Comparison of ENCODE assay signal across 9 cellular contexts in the genomic region with DNA sequence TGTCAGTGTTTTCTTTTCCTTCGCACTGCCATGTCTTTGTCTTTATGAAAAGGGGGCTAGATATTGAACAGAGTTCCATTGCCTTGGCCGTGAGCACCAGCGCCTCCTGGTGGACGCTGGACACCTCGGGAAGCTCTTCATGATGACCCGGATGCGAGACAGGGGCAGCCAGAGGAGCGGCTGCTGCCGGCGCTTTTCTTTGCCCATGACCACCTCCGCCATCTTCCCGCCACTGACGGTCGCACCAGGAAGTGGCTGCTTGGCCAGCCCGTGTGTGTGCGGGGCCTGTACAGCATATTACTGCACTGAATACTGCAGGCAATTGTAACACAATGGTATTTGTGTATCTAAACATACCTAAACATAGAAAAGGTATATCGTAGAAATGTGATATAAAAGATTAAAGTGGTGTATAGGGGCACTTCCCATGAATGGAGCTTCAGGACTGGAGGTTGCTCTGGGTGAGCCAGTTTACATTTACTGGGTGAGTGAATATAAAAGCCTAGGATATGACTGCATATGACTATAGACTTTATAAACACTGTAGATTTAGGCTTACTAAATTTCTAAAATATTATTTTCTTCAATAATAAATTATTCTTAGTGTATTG. TPM values are rescaled to one million over a fixed set of nuclear protein-coding genes. Genes with fewer than 3 reads are reported as not detected.
DNase-seq lines count a peak whose midpoint lies in the region; ATAC-seq, FAIRE-seq and TF ChIP-seq lines count a peak whose summit lies in the region.
"Had no signal": no experiment of that assay in that cellular context is flagged by ENCODE, and none has a peak within 500 bp of the region (broad histone marks: within the 10 kb centered on the region; RNA-seq: fewer than 3 reads in every experiment).

No MANE protein-coding gene starts in this region.

- BruUV-seq in HepG2 (replicated peaks; lab: Mats Ljungman, UMichigan), result no TSS peak

- no peak overlapping the region for H4K8ac ChIP-seq in mesenchymal stem cell (ENCODE audit: low read length)

- no peaks in the 10 kb centered on the region for H3K79me1 ChIP-seq in mesenchymal stem cell (replicated peaks; ENCODE audit: low read length, poor library complexity, severe bottlenecking)

- TF ChIP-seq EP300 in HepG2 (IDR thresholded peaks at IDR 0.05; ENCODE audit: low read depth in 2 of 2, low read length in 2 of 2) (no peak), HepG2 (CRISPR knock-in tag; IDR thresholded peaks at IDR 0.05; ENCODE audit: borderline replicate concordance) (no peak)

- WGBS in HepG2 (ENCODE audit: low lambda C conversion rate), result 27% methylated on average over 14 of the region's 17 CpGs
- WGBS in mesenchymal stem cell, result 52% methylated on average over 13 of the region's 17 CpGs

- H3K4ac ChIP-seq in mesenchymal stem cell (ENCODE audit: low read depth in 1 of 2, low read length in 2 of 2), result no peak overlapping the region

- H3K23ac ChIP-seq in mesenchymal stem cell (ENCODE audit: low read length in 2 of 2), result no peak overlapping the region

- TF ChIP-seq POLR2A in HepG2 (IDR thresholded peaks at IDR 0.05; ENCODE audit: insufficient read depth in 1 of 2, low read depth in 2 of 2, low read length in 2 of 2), result no peak

- H2AFZ ChIP-seq in HepG2 (ENCODE audit: low read length) (no peak overlapping the region), mesenchymal stem cell (ENCODE audit: low read depth, low read length) (no peak overlapping the region)

- no peak overlapping the region for H3K4me3 ChIP-seq in H7 (ENCODE audit: insufficient read depth, low read depth, low read length)
- H3K4me3 ChIP-seq in HepG2 (replicated peaks in 1 of 3; ENCODE audit: insufficient read depth in 1 of 3, low read depth in 2 of 3, low read length in 3 of 3), result no peak overlapping the region
- no peak overlapping the region for H3K4me3 ChIP-seq in tibial artery
- no peak overlapping the region for H3K4me3 ChIP-seq in mesenchymal stem cell (ENCODE audit: insufficient read depth in 1 of 2, low read depth in 1 of 2, low read length in 2 of 2)
- H3K4me3 ChIP-seq: SJSA1 had no signal

- no peak overlapping the region for H2BK15ac ChIP-seq in mesenchymal stem cell (ENCODE audit: low read depth, poor library complexity, severe bottlenecking)

- POLR2A ChIA-PET in HepG2 (lab: Yijun Ruan, JAX), result no interaction called here

- no peak overlapping the region for H2BK12ac ChIP-seq in mesenchymal stem cell (ENCODE audit: low read length in 2 of 2)

- H2AK5ac ChIP-seq in mesenchymal stem cell (ENCODE audit: low read length, severe bottlenecking), result no peak overlapping the region

- H3K27me3 ChIP-seq in H7 (ENCODE audit: control insufficient read depth, insufficient read depth, low read length) (no peaks in the 10 kb centered on the region), HepG2 (ENCODE audit: control insufficient read depth in 1 of 2, insufficient read depth in 2 of 2, low read length in 2 of 2) (no peaks in the 10 kb centered on the region; a peak in 1 of 5 replicates), tibial artery (no peaks in the 10 kb centered on the region), mesenchymal stem cell (ENCODE audit: control insufficient read depth in 1 of 2, insufficient read depth in 1 of 2, low read length in 2 of 2) (no peaks in the 10 kb centered on the region)

- H3K9ac ChIP-seq in ES-I3 (ENCODE audit: low read depth, low read length) (0 out of 2 replicates have a peak overlapping the region, but pooled peaks have one; percentile 18), HepG2 (ENCODE audit: insufficient read depth, low read depth, low read length) (no peak overlapping the region), mesenchymal stem cell (ENCODE audit: low read length) (no peak overlapping the region)

- no peak for FAIRE-seq in HepG2 (lab: Jason Lieb, UNC)

- intact Hi-C loops in HepG2 (cut with micrococcal nuclease; ENCODE audit: unreplicated experiment) (loop anchor here (1.0 to 10.0 kb wide), 2 partner anchors 230 to 729 kb away; a partner anchor contains a TSS), tibial artery (cut with DNase I; ENCODE audit: low total_unique reads) (no loop called here)

- no peaks in the 10 kb centered on the region for H4K20me1 ChIP-seq in HepG2 (ENCODE audit: insufficient read depth, low read length)

- H3K4me2 ChIP-seq in HepG2 (ENCODE audit: low read depth, low read length), result peak overlapping the region; percentile 29; the same call in 1 of the 2 replicates
- H3K4me2 ChIP-seq in mesenchymal stem cell (ENCODE audit: low read length, poor library complexity, severe bottlenecking), result no peak overlapping the region

- TF ChIP-seq CTCF in HepG2 (CRISPR knock-in tag; IDR thresholded peaks at IDR 0.05) (peak; percentile 70), tibial artery (IDR thresholded peaks at IDR 0.05) (peak in 1 of 2 experiments; percentile 20)

- no peak overlapping the region for H2BK120ac ChIP-seq in mesenchymal stem cell (ENCODE audit: low read depth, low read length)

- peak; percentile 69 for DNase-seq in H7
- peak; percentile 74 for DNase-seq in SK-MEL-5 (ENCODE audit: low read depth, low spot score)
- DNase-seq in HepG2 (ENCODE audit: low spot score), result peak; percentile 24
- DNase-seq in tibial artery, result no peak
- DNase-seq in cerebellum (ENCODE audit: low spot score), result no peak
- DNase-seq in NK-92 (lab: John Stamatoyannopoulos, UW; ENCODE audit: unreplicated experiment), result no peak
- DNase-seq in mesenchymal stem cell, result no peak

- TF ChIP-seq RAD21 in HepG2 (CRISPR knock-in tag; IDR thresholded peaks at IDR 0.05), result no peak

- no peak overlapping the region for H3K18ac ChIP-seq in mesenchymal stem cell (ENCODE audit: low read depth in 1 of 2, low read length in 2 of 2)

- ATAC-seq in HepG2, result peak; percentile 94

- CTCF ChIA-PET in HepG2 (lab: Yijun Ruan, JAX; ENCODE audit: low intra/inter-chr PET ratio, low total read pairs), result no interaction called here

- no peak overlapping the region for H3K14ac ChIP-seq in mesenchymal stem cell (ENCODE audit: low read length in 2 of 2)

- H3K79me2 ChIP-seq in HepG2 (ENCODE audit: insufficient read depth, low read length), result no peaks in the 10 kb centered on the region

- no peak overlapping the region for H2BK5ac ChIP-seq in mesenchymal stem cell (ENCODE audit: low read depth, low read length, poor library complexity, severe bottlenecking)

- no peak overlapping the region for H4K91ac ChIP-seq in mesenchymal stem cell (ENCODE audit: low read length)

- no peaks in the 10 kb centered on the region for H3K36me3 ChIP-seq in ES-I3 (ENCODE audit: insufficient read depth, low read length)
- no peaks in the 10 kb centered on the region for H3K36me3 ChIP-seq in H7 (replicated peaks; ENCODE audit: control insufficient read depth, insufficient read depth, low read length)
- no peaks in the 10 kb centered on the region for H3K36me3 ChIP-seq in HepG2 (replicated peaks in 1 of 2; ENCODE audit: control insufficient read depth in 1 of 2, insufficient read depth in 2 of 2, low read length in 2 of 2)
- H3K36me3 ChIP-seq in tibial artery, result no peaks in the 10 kb centered on the region
- H3K36me3 ChIP-seq in mesenchymal stem cell (ENCODE audit: control insufficient read depth in 1 of 2, insufficient read depth in 2 of 2, low read depth in 1 of 2, low read length in 2 of 2), result no peaks in the 10 kb centered on the region
- H3K36me3 ChIP-seq: SJSA1 had no signal

- H3K4me1 ChIP-seq in ES-I3 (ENCODE audit: insufficient read depth, low read length) (no peaks in the 10 kb centered on the region), HepG2 (ENCODE audit: insufficient read depth, low read length) (no peaks in the 10 kb centered on the region), tibial artery (no peaks in the 10 kb centered on the region), mesenchymal stem cell (ENCODE audit: control insufficient read depth, insufficient read depth, low read depth, low read length) (no peaks in the 10 kb centered on the region)
- H3K4me1 ChIP-seq: SJSA1 had no signal

- in situ Hi-C loops in SK-MEL-5 (cut with HindIII; ENCODE audit: low pct_unique_long_range_greater_than_20kb, low sequenced_read_pairs) (no loop called here), HepG2 (cut with HindIII; ENCODE audit: extremely low pct_ligation_motif_present, low pct_unique_long_range_greater_than_20kb) (no loop called here)

- H3K9me3 ChIP-seq in ES-I3 (ENCODE audit: control insufficient read depth, insufficient read depth, low read length) (no peaks in the 10 kb centered on the region), HepG2 (ENCODE audit: low read length) (no peaks in the 10 kb centered on the region), tibial artery (no peaks in the 10 kb centered on the region), mesenchymal stem cell (ENCODE audit: control insufficient read depth, low read length) (no peaks in the 10 kb centered on the region)
- H3K9me3 ChIP-seq: SJSA1 had no signal

- H3K27ac ChIP-seq in HepG2 (ENCODE audit: extremely low read length, insufficient read depth, low read length) (no peak overlapping the region), tibial artery (no peak overlapping the region), mesenchymal stem cell (ENCODE audit: low read length, poor library complexity, severe bottlenecking) (no peak overlapping the region)
- H3K27ac ChIP-seq: SJSA1 had no signal

RNA-seq across cellular contexts. Expression of a gene that starts 15.8 kb away (rescaled TPM):
- total RNA-seq in H7 (2014; rRNA removed; shearing (Covaris generic)), result not detected in 2 replicates
- total RNA-seq in SK-MEL-5 (2014; rRNA removed; shearing (Covaris generic)), result 0.24 and 0.29 TPM in 2 replicates
- polyA plus RNA-seq in SK-MEL-5 (2015; cell fraction: cytosol; rRNA removed), result 0.14 and 0.29 TPM in 2 replicates
- polyA plus RNA-seq in SK-MEL-5 (2015; cell fraction: nucleus; rRNA removed), result 3.5 and 7.2 TPM in 2 replicates
- not detected in 2 replicates for total RNA-seq in HepG2 (2016; rRNA removed; fragmentation: Illumina TruSeq; extraction: Trizol)
- total RNA-seq in HepG2 (2016; cell fraction: cytosol; rRNA removed; fragmentation: Illumina TruSeq; extraction: Trizol; ENCODE audit: low read depth), result not detected in 2 replicates
- not detected in 2 replicates for total RNA-seq in HepG2 (2016; cell fraction: insoluble cytoplasmic fraction; rRNA removed; fragmentation: Illumina TruSeq; extraction: Trizol)
- not detected in 2 replicates for total RNA-seq in HepG2 (2016; cell fraction: membrane; rRNA removed; fragmentation: Illumina TruSeq; extraction: Trizol)
- not detected in 2 replicates for total RNA-seq in HepG2 (2016; cell fraction: nucleus; rRNA removed; fragmentation: Illumina TruSeq; extraction: Trizol)
- not detected in 2 replicates for polyA plus RNA-seq in HepG2 (2011; rRNA removed)
- polyA plus RNA-seq in HepG2 (2011; cell fraction: cytosol; rRNA removed), result not detected in 2 replicates
- not detected in 2 replicates for polyA plus RNA-seq in HepG2 (2011; cell fraction: nucleus; rRNA removed)
- not detected in 2 replicates for polyA plus RNA-seq in HepG2 (2012)
- polyA plus RNA-seq in HepG2 (2016; cell fraction: cytosol; fragmentation: Illumina TruSeq; extraction: Trizol; ENCODE audit: low read depth), result not detected in 2 replicates
- not detected in 2 replicates for polyA plus RNA-seq in HepG2 (2016; cell fraction: insoluble cytoplasmic fraction; fragmentation: Illumina TruSeq; extraction: Trizol; ENCODE audit: low read depth)
- polyA plus RNA-seq in HepG2 (2016; cell fraction: membrane; fragmentation: Illumina TruSeq; extraction: Trizol; ENCODE audit: low read depth), result not detected in 2 replicates
- polyA plus RNA-seq in HepG2 (2016; cell fraction: nucleus; fragmentation: Illumina TruSeq; extraction: Trizol; ENCODE audit: insufficient read depth, low read depth), result not detected in 2 replicates
- polyA minus RNA-seq in HepG2 (2011; rRNA and poly(A)+ RNA removed; ENCODE audit: low replicate concordance), result not detected in 2 replicates
- polyA minus RNA-seq in HepG2 (2011; cell fraction: cytosol; rRNA and poly(A)+ RNA removed), result not detected in 2 replicates
- polyA minus RNA-seq in HepG2 (2011; cell fraction: nucleus; rRNA and poly(A)+ RNA removed), result not detected in 2 replicates
- total RNA-seq in cerebellum, result 492 TPM
- polyA plus RNA-seq in mesenchymal stem cell (2013, experiment 1 of 2), result not detected
- not detected for polyA plus RNA-seq in mesenchymal stem cell (2013, experiment 2 of 2)
- total RNA-seq: SJSA1 had no signal

Comparison
In these comparisons a context has a peak if more than half of its experiments do, and no peak if none do; other contexts are left out.
1. DNase-seq: peak in H7 (single experiment), SK-MEL-5 (single experiment) and HepG2 (single experiment); none in tibial artery (0 of 2), cerebellum (single experiment), NK-92 (single experiment) and mesenchymal stem cell (single experiment).
2. RNA of a gene that starts 15.8 kb away (total RNA-seq): 492 TPM in cerebellum (single experiment); 0.24 to 0.29 TPM in SK-MEL-5, not detected in H7 and not detected in HepG2; every median in the first group is over 100 times any median in the second.